Comparison of ENCODE assay signal across 9 cellular contexts in genomic region chr1:1763657-1764621, GRCh38. TPM values are rescaled to one million over a fixed set of nuclear protein-coding genes. Genes with fewer than 3 reads are reported as not detected.
DNase-seq lines count a peak whose midpoint lies in the region; ATAC-seq and TF ChIP-seq lines count a peak whose summit lies in the region.
"Had no signal": no experiment of that assay in that cellular context is flagged by ENCODE, and none has a peak within 500 bp of the region (broad histone marks: within the 10 kb centered on the region; RNA-seq: fewer than 3 reads in every experiment).

No MANE protein-coding gene starts in this region.

- POLR2A ChIA-PET in HCT116 (lab: Charles Lee), result no interaction called here

- H3K27ac ChIP-seq in HCT116 (ENCODE audit: low read depth, low read length), result no peak overlapping the region

- no peak overlapping the region for H3K9ac ChIP-seq in HCT116 (ENCODE audit: low read length)

- CTCF ChIA-PET in HCT116 (lab: Charles Lee), result no interaction called here

- no peak overlapping the region for H3K4me2 ChIP-seq in HCT116 (ENCODE audit: low read length)

- BruUV-seq in HCT116 (replicated peaks; lab: Mats Ljungman, UMichigan), result no TSS peak

- H3K36me3 Mint-ChIP-seq in T-helper 17 cell (ENCODE audit: low read depth), result no peaks in the 10 kb centered on the region

- no peak overlapping the region for H3K27ac Mint-ChIP-seq in T-helper 17 cell

- DNase-seq in HCT116 (ENCODE audit: low read depth, low spot score), result no peak
- no peak for DNase-seq in T-helper 17 cell
- peak; percentile 71 for DNase-seq in left cardiac atrium
- no peak for DNase-seq in stimulated activated naive CD8-positive, alpha-beta T cell treated with anti-CD3 and anti-CD28 coated beads, Interleukin-15, Interleukin-2, amounts not matched to agents 100 U/mL and 50 U/mL, for 24 hours
- DNase-seq in T-helper 9 cell, result no peak
- DNase-seq in NCI-H526 (lab: John Stamatoyannopoulos, UW), result no peak
- DNase-seq: NCI-H2081 treated with DMSO at 0.1 percent for 48 hours had no signal

- H3K36me3 ChIP-seq in HCT116 (ENCODE audit: control insufficient read depth in 1 of 2, insufficient read depth in 2 of 2, low read length in 2 of 2), result peaks cover 9 to 38% of the 10 kb centered on the region in 2 experiments; a peak in 3 of 4 replicates

- H3K4me3 Mint-ChIP-seq in T-helper 17 cell, result no peak overlapping the region

- H2AFZ ChIP-seq in HCT116 (ENCODE audit: low read depth, low read length, poor library complexity, severe bottlenecking), result no peak overlapping the region

- TF ChIP-seq RAD21 in HCT116 (IDR thresholded peaks at IDR 0.05; ENCODE audit: low read depth), result no peak

- H3K4me3 ChIP-seq in HCT116 (replicated peaks in 1 of 2; ENCODE audit: low read depth in 1 of 2, low read length in 2 of 2), result no peak overlapping the region

- no peaks in the 10 kb centered on the region for H3K27me3 ChIP-seq in HCT116 (ENCODE audit: insufficient read depth, low read length)

- no peaks in the 10 kb centered on the region for H3K27me3 Mint-ChIP-seq in T-helper 17 cell

- RAD21 ChIA-PET in HCT116 (lab: Charles Lee; ENCODE audit: low non-redundant PET in 1 of 2, low total read pairs in 2 of 2, uncharacterized antibody in 2 of 2, unreplicated experiment in 2 of 2), result no interaction called here

- no peaks in the 10 kb centered on the region for H4K20me1 ChIP-seq in HCT116 (ENCODE audit: insufficient read depth)

- H3K79me2 ChIP-seq in HCT116 (ENCODE audit: insufficient read depth, low read length), result peaks cover 90% of the 10 kb centered on the region

- no peaks in the 10 kb centered on the region for H3K9me3 ChIP-seq in HCT116 (ENCODE audit: control insufficient read depth in 1 of 2, insufficient read depth in 1 of 2, low read depth in 1 of 2, low read length in 2 of 2)
- H3K9me3 ChIP-seq in T-helper 17 cell (ENCODE audit: control insufficient read depth, low read length, poor library complexity, severe bottlenecking), result no peaks in the 10 kb centered on the region

- intact Hi-C loops in HCT116 (cut with micrococcal nuclease) (no loop called here), left cardiac atrium (cut with DNase I) (no loop called here)

- H3K9me2 ChIP-seq in HCT116 (ENCODE audit: insufficient read depth), result no peaks in the 10 kb centered on the region

- peaks cover 9% of the 10 kb centered on the region for H3K4me1 Mint-ChIP-seq in T-helper 17 cell

- H3K4me1 ChIP-seq in HCT116 (ENCODE audit: control insufficient read depth in 1 of 2, insufficient read depth in 2 of 2, low read length in 2 of 2), result peaks cover 8 to 14% of the 10 kb centered on the region in 2 experiments

- no peak for TF ChIP-seq CTCF in HCT116 (IDR thresholded peaks at IDR 0.05 in 2 of 3, conservative IDR thresholded peaks at IDR 0.05 in 1 of 3; ENCODE audit: borderline replicate concordance in 1 of 3, insufficient read depth in 1 of 3, low read depth in 2 of 3, low read length in 2 of 3)

- peak; percentile 30; the same call in 1 of the 2 replicates for ATAC-seq in HCT116
- ATAC-seq in T-helper 17 cell, result peak; percentile 46
- peak; percentile 75 to 91 for ATAC-seq in left cardiac atrium
- ATAC-seq in stimulated activated naive CD8-positive, alpha-beta T cell treated with anti-CD3 and anti-CD28 coated beads, Interleukin-15, Interleukin-2, amounts not matched to agents 100 U/mL and 50 U/mL, for 24 hours, result peak; percentile 28
- ATAC-seq in GM21515 (IDR thresholded peaks at IDR 0.05; ENCODE audit: unreplicated experiment), result no peak
- ATAC-seq in GM19351 (IDR thresholded peaks at IDR 0.05; ENCODE audit: unreplicated experiment), result no peak

- no peak for TF ChIP-seq POLR2A in HCT116 (IDR thresholded peaks at IDR 0.05; ENCODE audit: borderline replicate concordance, extremely low read depth, insufficient read depth, insufficient read length)

TF ChIP-seq in HCT116, 20 proteins besides CTCF, POLR2A, EP300 and RAD21:
- TF ChIP-seq EZH2phosphoT487 (IDR thresholded peaks at IDR 0.05; ENCODE audit: borderline replicate concordance) (no peak), ZNF274 (IDR thresholded peaks at IDR 0.05; ENCODE audit: low read depth, low read length) (no peak), REST (IDR thresholded peaks at IDR 0.05; ENCODE audit: low read depth) (no peak), ZBTB33 (IDR thresholded peaks at IDR 0.05; ENCODE audit: extremely low read depth, insufficient replicate concordance, low read length) (no peak), SRF (IDR thresholded peaks at IDR 0.05; ENCODE audit: low read depth) (no peak), CBX3 (IDR thresholded peaks at IDR 0.05; ENCODE audit: low read depth) (no peak), EZH2 (IDR thresholded peaks at IDR 0.05) (no peak), EGR1 (IDR thresholded peaks at IDR 0.05; ENCODE audit: low read depth) (no peak), POLR2AphosphoS5 (IDR thresholded peaks at IDR 0.05; ENCODE audit: low read depth, low read length) (no peak), FOSL1 (IDR thresholded peaks at IDR 0.05; ENCODE audit: low read depth) (no peak), TCF7L2 (IDR thresholded peaks at IDR 0.05; ENCODE audit: borderline replicate concordance, extremely low read depth, insufficient read depth, insufficient read length) (no peak), SIN3A (IDR thresholded peaks at IDR 0.05; ENCODE audit: low read depth) (no peak), JUND (IDR thresholded peaks at IDR 0.05) (no peak), ATF3 (IDR thresholded peaks at IDR 0.05) (no peak), YY1 (IDR thresholded peaks at IDR 0.05; ENCODE audit: extremely low read depth, insufficient replicate concordance, low read depth, low read length) (no peak)
TF ChIP-seq in HCT116: peak in this region for 0.

RNA-seq across cellular contexts. Expression of gene NADK, which starts 14.3 kb away (rescaled TPM):
- total RNA-seq in HCT116 (2021; ENCODE audit: unreplicated experiment), result 93.4 TPM
- 51.9 and 64.0 TPM in 2 replicates for polyA plus RNA-seq in HCT116 (2012)
- 10 to 100 TPM; 54.8 to 61.5 TPM for total RNA-seq in T-helper 17 cell
- total RNA-seq in left cardiac atrium, result 10 to 100 TPM; 39.4 to 53.9 TPM

RNA-seq across cellular contexts. Expression of gene CDK11A, which starts 39.8 kb away (rescaled TPM):
- total RNA-seq in HCT116 (2021; ENCODE audit: unreplicated experiment) (61.0 TPM), T-helper 17 cell (100 to 1,000 TPM; 218 to 232 TPM), left cardiac atrium (10 to 100 TPM; 19.1 to 21.1 TPM)
- 34.7 and 38.4 TPM in 2 replicates for polyA plus RNA-seq in HCT116 (2012)

Comparison
In these comparisons a context has a peak if more than half of its experiments do, and no peak if none do; other contexts are left out.
1. ATAC-seq: peak in HCT116 (single experiment), T-helper 17 cell (single experiment), left cardiac atrium (2 of 2) and stimulated activated naive CD8-positive, alpha-beta T cell treated with anti-CD3 and anti-CD28 coated beads, Interleukin-15, Interleukin-2, amounts not matched to agents 100 U/mL and 50 U/mL, for 24 hours (single experiment); none in GM21515 (single experiment) and GM19351 (single experiment).